Comparison of ENCODE assay signal across 11 cellular contexts in the genomic region with DNA sequence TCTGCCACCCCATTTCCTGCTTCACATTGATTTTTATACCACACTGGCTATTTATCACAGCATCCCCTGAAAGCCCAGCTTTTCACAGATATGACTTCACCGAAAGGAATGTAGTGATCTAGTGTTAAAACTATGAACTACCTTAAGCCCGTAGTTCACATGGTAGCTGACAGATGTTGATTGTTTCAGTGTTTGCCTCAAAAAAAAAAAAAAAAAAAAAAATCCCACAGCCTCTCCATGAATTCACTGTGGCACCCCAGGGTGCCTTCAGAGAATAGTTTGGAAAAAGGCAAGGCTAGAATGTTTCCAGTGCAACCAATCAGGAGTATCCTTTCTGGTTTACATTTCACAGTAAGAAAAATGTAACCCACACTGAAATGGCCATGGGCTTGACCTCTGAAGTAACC. TPM values are rescaled to one million over a fixed set of nuclear protein-coding genes. Genes with fewer than 3 reads are reported as not detected.
DNase-seq lines count a peak whose midpoint lies in the region; ATAC-seq, FAIRE-seq and TF ChIP-seq lines count a peak whose summit lies in the region.
"Had no signal": no experiment of that assay in that cellular context is flagged by ENCODE, and none has a peak within 500 bp of the region (broad histone marks: within the 10 kb centered on the region; RNA-seq: fewer than 3 reads in every experiment).

No MANE protein-coding gene starts in this region.

- H3K27me3 Mint-ChIP-seq in osteocyte (ENCODE audit: unreplicated experiment), result no peaks in the 10 kb centered on the region
- H3K27me3 Mint-ChIP-seq: activated CD4-positive, alpha-beta T cell treated with anti-CD3 and anti-CD28 coated beads, Interleukin-2, amount 10 ng/mL, durations not matched to agents 24 days and 14 days had no signal

- no peaks in the 10 kb centered on the region for H3K36me3 Mint-ChIP-seq in osteocyte (ENCODE audit: unreplicated experiment)

- H3K4me1 Mint-ChIP-seq in osteocyte (ENCODE audit: unreplicated experiment), result peaks cover 49% of the 10 kb centered on the region
- H3K4me1 Mint-ChIP-seq: activated CD4-positive, alpha-beta T cell treated with anti-CD3 and anti-CD28 coated beads, Interleukin-2, amount 10 ng/mL, durations not matched to agents 24 days and 14 days had no signal

- peak overlapping the region; percentile 75 for H3K27ac Mint-ChIP-seq in osteocyte (ENCODE audit: unreplicated experiment)
- H3K27ac Mint-ChIP-seq: activated CD4-positive, alpha-beta T cell treated with anti-CD3 and anti-CD28 coated beads, Interleukin-2, amount 10 ng/mL, durations not matched to agents 24 days and 14 days had no signal

- peak; percentile 31 for FAIRE-seq in GM19239 (lab: Jason Lieb, UNC)

- TF ChIP-seq CTCF in osteocyte (IDR thresholded peaks at IDR 0.05), result no peak

- H3K4me3 Mint-ChIP-seq in osteocyte (ENCODE audit: unreplicated experiment), result no peak overlapping the region
- H3K4me3 Mint-ChIP-seq: activated CD4-positive, alpha-beta T cell treated with anti-CD3 and anti-CD28 coated beads, Interleukin-2, amount 10 ng/mL, durations not matched to agents 24 days and 14 days had no signal

- H3K9me3 Mint-ChIP-seq in osteocyte (ENCODE audit: unreplicated experiment), result no peaks in the 10 kb centered on the region
- H3K9me3 Mint-ChIP-seq: activated CD4-positive, alpha-beta T cell treated with anti-CD3 and anti-CD28 coated beads, Interleukin-2, amount 10 ng/mL, durations not matched to agents 24 days and 14 days had no signal

- ATAC-seq in GM18520 (IDR thresholded peaks at IDR 0.05; ENCODE audit: unreplicated experiment), result no peak

- DNase-seq in GM19239 (ENCODE audit: insufficient read length, low spot score) (no peak), RPMI7951 (ENCODE audit: low read depth) (peak; percentile 88), fibroblast of gingiva (ENCODE audit: low read depth) (peak; percentile 4), osteocyte (ENCODE audit: extremely low spot score, unreplicated experiment) (no peak), DMS114 treated with DMSO at 0.1 percent for 48 hours (lab: John Stamatoyannopoulos, UW; ENCODE audit: unreplicated experiment) (no peak), SHP77 (lab: John Stamatoyannopoulos, UW) (no peak), NCI-H128 (lab: John Stamatoyannopoulos, UW; ENCODE audit: unreplicated experiment) (no peak)
- DNase-seq: activated CD4-positive, alpha-beta T cell treated with anti-CD3 and anti-CD28 coated beads, Interleukin-2, amount 10 ng/mL, durations not matched to agents 24 days and 14 days; GF-D8; occipital lobe had no signal

RNA-seq across cellular contexts. Expression of a gene that starts 37.1 kb away (rescaled TPM):
- 7.6 and 10.3 TPM in 2 replicates for total RNA-seq in RPMI7951 (2014; rRNA removed; shearing (Covaris generic))
- total RNA-seq in osteocyte, result 27.1 and 30.5 TPM in 2 replicates

Comparison
In these comparisons a context has a peak if more than half of its experiments do, and no peak if none do; other contexts are left out.
1. DNase-seq: peak in RPMI7951 (single experiment) and fibroblast of gingiva (single experiment); none in GM19239 (single experiment), osteocyte (single experiment), DMS114 treated with DMSO at 0.1 percent for 48 hours (single experiment), SHP77 (0 of 2) and NCI-H128 (single experiment).